Comparison of ENCODE assay signal across 8 cellular contexts in the genomic region with DNA sequence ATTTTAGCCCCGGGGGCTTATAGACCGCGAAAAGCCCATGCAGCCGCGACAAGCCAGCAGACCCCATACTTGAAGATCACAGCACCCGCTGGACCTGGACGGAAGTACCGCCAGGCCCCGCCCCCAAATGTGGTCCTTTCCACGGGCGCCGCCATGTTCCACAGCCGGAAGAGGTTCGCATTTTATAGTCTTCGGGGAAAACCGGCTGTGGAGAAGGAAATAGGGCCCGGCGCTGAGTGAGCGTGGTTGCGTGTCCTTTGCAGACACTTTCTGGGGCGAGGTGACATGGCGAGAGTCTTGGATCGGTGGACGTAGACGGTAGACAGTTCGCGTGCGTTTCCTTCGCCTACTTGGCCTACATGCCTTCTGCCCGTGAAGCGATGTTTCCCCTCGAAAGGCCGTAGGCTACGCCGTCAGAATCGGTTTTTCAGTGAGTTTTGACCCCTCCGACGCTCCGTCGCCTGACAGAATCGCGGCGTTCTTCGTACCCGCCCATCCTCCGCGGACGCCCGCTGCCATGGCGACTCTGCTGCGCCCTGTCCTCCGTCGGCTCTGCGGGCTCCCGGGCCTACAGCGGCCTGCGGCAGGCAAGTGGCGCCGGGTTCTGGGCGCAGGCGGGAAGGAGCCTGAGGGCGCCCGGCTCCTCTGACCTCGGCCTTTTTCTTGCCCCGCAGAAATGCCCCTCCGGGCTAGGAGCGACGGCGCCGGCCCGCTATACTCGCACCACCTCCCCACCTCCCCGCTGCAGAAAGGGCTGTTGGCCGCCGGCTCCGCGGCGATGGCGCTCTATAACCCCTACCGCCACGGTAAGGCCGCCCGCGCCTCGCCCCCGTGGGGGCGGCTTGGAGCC. TPM values are rescaled to one million over a fixed set of nuclear protein-coding genes. Genes with fewer than 3 reads are reported as not detected.
DNase-seq lines count a peak whose midpoint lies in the region; ATAC-seq and TF ChIP-seq lines count a peak whose summit lies in the region.

A gene (plus strand): TSS at position 498 of the 850 bp plus-strand sequence. CDS start 20 bp downstream, at position 518.
A gene with protein sequence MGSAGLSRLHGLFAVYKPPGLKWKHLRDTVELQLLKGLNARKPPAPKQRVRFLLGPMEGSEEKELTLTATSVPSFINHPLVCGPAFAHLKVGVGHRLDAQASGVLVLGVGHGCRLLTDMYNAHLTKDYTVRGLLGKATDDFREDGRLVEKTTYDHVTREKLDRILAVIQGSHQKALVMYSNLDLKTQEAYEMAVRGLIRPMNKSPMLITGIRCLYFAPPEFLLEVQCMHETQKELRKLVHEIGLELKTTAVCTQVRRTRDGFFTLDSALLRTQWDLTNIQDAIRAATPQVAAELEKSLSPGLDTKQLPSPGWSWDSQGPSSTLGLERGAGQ (minus strand): TSS at position 106 of the 850 bp plus-strand sequence. CDS start 39 bp downstream, at position 67.

- POLR2A ChIA-PET in activated B cell treated with CpG ODN at 0.5 μM for 24 hours (lab: Charles Lee): interaction anchor here (1.0 to 1.1 kb wide), 2 partner anchors 21 to 47 kb away, joined by 3 read pairs; a partner anchor contains a TSS

- H3K4me3 Mint-ChIP-seq in activated B cell treated with CpG ODN at 0.5 μM for 24 hours (peak within 1 kb of the TSS; percentile 92), immature natural killer cell (peak within 1 kb of the TSS; percentile 95 to 98 (median 98))

- H3K9me3 Mint-ChIP-seq in activated B cell treated with CpG ODN at 0.5 μM for 24 hours (no peaks in the 10 kb centered on the region), immature natural killer cell (no peaks in the 10 kb centered on the region)

- no peak for TF ChIP-seq CTCF in activated B cell treated with CpG ODN at 0.5 μM for 24 hours (IDR thresholded peaks at IDR 0.05)
- TF ChIP-seq CTCF in cardiac fibroblast (IDR thresholded peaks at IDR 0.05; ENCODE audit: low read depth, low read length): no peak

- peak within 1 kb of the TSS; percentile 91 for H3K4me3 ChIP-seq in cardiac fibroblast (replicated peaks in 1 of 2; ENCODE audit: low read depth in 2 of 2, low read length in 2 of 2)

- H3K27ac Mint-ChIP-seq in activated B cell treated with CpG ODN at 0.5 μM for 24 hours: peak within 1 kb of the TSS; percentile 97
- peak within 1 kb of the TSS; percentile 96 to 99 (median 98) for H3K27ac Mint-ChIP-seq in immature natural killer cell

- CTCF ChIA-PET in activated B cell treated with CpG ODN at 0.5 μM for 24 hours (lab: Charles Lee): no interaction called here

- DNase-seq in AG08396 (ENCODE audit: low spot score): peak; percentile 95
- DNase-seq in NCI-H345 (lab: John Stamatoyannopoulos, UW): peak; percentile 96
- peak; percentile 86 for DNase-seq in activated B cell treated with CpG ODN at 0.5 μM for 24 hours
- DNase-seq in cardiac fibroblast (ENCODE audit: low read depth in 2 of 2): peak; percentile 95 to 97
- peak; percentile 93 to 94 (median 94) for DNase-seq in immature natural killer cell
- DNase-seq in smooth muscle cell of the brain vasculature (ENCODE audit: low read depth, low spot score): peak; percentile 90

- intact Hi-C loops in activated B cell treated with CpG ODN at 0.5 μM for 24 hours (cut with micrococcal nuclease): loop anchor here (1.0 to 10.0 kb wide), 12 partner anchors 18 to 465 kb away; a partner anchor contains a TSS

- no peaks in the 10 kb centered on the region for H3K27me3 Mint-ChIP-seq in activated B cell treated with CpG ODN at 0.5 μM for 24 hours
- H3K27me3 Mint-ChIP-seq in immature natural killer cell (ENCODE audit: low read depth in 3 of 3): peaks cover 5 to 12% (median 11%) of the 10 kb centered on the region in 3 donors

- peaks cover 38% of the 10 kb centered on the region for H3K36me3 Mint-ChIP-seq in activated B cell treated with CpG ODN at 0.5 μM for 24 hours (ENCODE audit: low read depth)
- peaks cover 0 to 7% (median 6%) of the 10 kb centered on the region in 3 donors for H3K36me3 Mint-ChIP-seq in immature natural killer cell

- H3K4me1 Mint-ChIP-seq in activated B cell treated with CpG ODN at 0.5 μM for 24 hours (peaks cover 19% of the 10 kb centered on the region), immature natural killer cell (peaks cover 30% of the 10 kb centered on the region in 2 donors)

- peak; percentile 83 for ATAC-seq in GM19023 (IDR thresholded peaks at IDR 0.05; ENCODE audit: unreplicated experiment)
- peak; percentile 83 for ATAC-seq in HG03196 (IDR thresholded peaks at IDR 0.05; ENCODE audit: unreplicated experiment)
- ATAC-seq in activated B cell treated with CpG ODN at 0.5 μM for 24 hours (ENCODE audit: low read depth): peak; percentile 88

RNA-seq across cellular contexts. Expression of the first gene that starts in this region (rescaled TPM):
- 36.2 and 45.6 TPM in 2 replicates for total RNA-seq in activated B cell treated with CpG ODN at 0.5 μM for 24 hours
- 10 to 100 TPM; 34.1 to 52.3 (median 44.1) TPM for polyA plus RNA-seq in immature natural killer cell

RNA-seq across cellular contexts. Expression of the second gene that starts in this region (rescaled TPM):
- 28.0 and 32.6 TPM in 2 replicates for total RNA-seq in activated B cell treated with CpG ODN at 0.5 μM for 24 hours
- polyA plus RNA-seq in immature natural killer cell: 10 to 100 TPM; 19.9 to 32.0 (median 25.7) TPM

Comparison
In these comparisons a context has a peak if more than half of its experiments do, and no peak if none do; other contexts are left out.
1. Peak in every context shown above with its lines: DNase-seq, ATAC-seq and H3K4me3 ChIP-seq.